Comparison of ENCODE assay signal across 9 cellular contexts in genomic region chr9:16030513-16031185, GRCh38.
DNase-seq lines count a peak whose midpoint lies in the region; ATAC-seq and TF ChIP-seq lines count a peak whose summit lies in the region.
"Had no signal": no experiment of that assay in that cellular context is flagged by ENCODE, and none has a peak within 500 bp of the region (broad histone marks: within the 10 kb centered on the region; RNA-seq: fewer than 3 reads in every experiment).

No MANE protein-coding gene starts in this region.

- no peak overlapping the region for H3K4ac ChIP-seq in mesenchymal stem cell (ENCODE audit: low read depth in 1 of 2, low read length in 2 of 2)

- no peak overlapping the region for H3K18ac ChIP-seq in mesenchymal stem cell (ENCODE audit: low read depth in 1 of 2, low read length in 2 of 2)

- H3K9ac ChIP-seq in mesenchymal stem cell (ENCODE audit: low read length) = no peak overlapping the region

- CTCF ChIA-PET in A673 (lab: Charles Lee) = no interaction called here

- H2AFZ ChIP-seq in mesenchymal stem cell (ENCODE audit: low read depth, low read length) = no peak overlapping the region

- 13% methylated on average over 8 of the region's 8 CpGs for WGBS in mesenchymal stem cell

- H3K36me3 ChIP-seq in A673 (ENCODE audit: insufficient read depth, low read length, poor library complexity, severe bottlenecking) = peaks cover 22% of the 10 kb centered on the region
- no peaks in the 10 kb centered on the region for H3K36me3 ChIP-seq in mesenchymal stem cell (ENCODE audit: control insufficient read depth in 1 of 2, insufficient read depth in 2 of 2, low read depth in 1 of 2, low read length in 2 of 2)
- H3K36me3 ChIP-seq: thoracic aorta had no signal

- no peaks in the 10 kb centered on the region for H3K79me1 ChIP-seq in mesenchymal stem cell (replicated peaks; ENCODE audit: low read length, poor library complexity, severe bottlenecking)

- DNase-seq in A673 (ENCODE audit: low spot score) = peak; percentile 14
- peak; percentile 54 to 82 for DNase-seq in SW 1271 (lab: John Stamatoyannopoulos, UW)
- peak; percentile 91 for DNase-seq in mesenchymal stem cell
- DNase-seq in Kasumi-1 (lab: John Stamatoyannopoulos, UW) = no peak
- DNase-seq in NCI-H1092 (lab: John Stamatoyannopoulos, UW) = no peak
- DNase-seq in stimulated activated CD4-positive, alpha-beta T cell treated with anti-CD3 and anti-CD28 coated beads, Interleukin-12 subunit alpha, Interleukin-12 subunit beta, amount 100 ng/mL, for 4 hours = no peak

- peak overlapping the region; percentile 38 for H2AK5ac ChIP-seq in mesenchymal stem cell (ENCODE audit: low read length, severe bottlenecking)

- H2BK5ac ChIP-seq in mesenchymal stem cell (ENCODE audit: low read depth, low read length, poor library complexity, severe bottlenecking) = peak overlapping the region; percentile 93

- no peak overlapping the region for H3K4me2 ChIP-seq in mesenchymal stem cell (ENCODE audit: low read length, poor library complexity, severe bottlenecking)

- no TSS peak for BruUV-seq in A673 (replicated peaks; lab: Mats Ljungman, UMichigan)

- H3K27me3 ChIP-seq in A673 (replicated peaks; ENCODE audit: insufficient read depth, low read depth, low read length, poor library complexity) (no peaks in the 10 kb centered on the region), mesenchymal stem cell (ENCODE audit: control insufficient read depth in 1 of 2, insufficient read depth in 1 of 2, low read length in 2 of 2) (no peaks in the 10 kb centered on the region)

- H2BK120ac ChIP-seq in mesenchymal stem cell (ENCODE audit: low read depth, low read length) = no peak overlapping the region

- H4K91ac ChIP-seq in mesenchymal stem cell (ENCODE audit: low read length) = no peak overlapping the region

- H3K27ac ChIP-seq in A673 (ENCODE audit: low read depth, low read length, poor library complexity, severe bottlenecking) (no peak overlapping the region), mesenchymal stem cell (ENCODE audit: low read length, poor library complexity, severe bottlenecking) (peak overlapping the region; percentile 88)
- H3K27ac ChIP-seq: thoracic aorta had no signal

- no peak overlapping the region for H3K23ac ChIP-seq in mesenchymal stem cell (ENCODE audit: low read length in 2 of 2)

- H3K4me1 ChIP-seq in A673 (ENCODE audit: insufficient read depth, low read length, poor library complexity, severe bottlenecking) = no peaks in the 10 kb centered on the region
- H3K4me1 ChIP-seq in mesenchymal stem cell (ENCODE audit: control insufficient read depth, insufficient read depth, low read depth, low read length) = peaks cover 13% of the 10 kb centered on the region

- peak; percentile 93 for ATAC-seq in GM18867 (IDR thresholded peaks at IDR 0.05; ENCODE audit: unreplicated experiment)
- ATAC-seq in HG03060 (IDR thresholded peaks at IDR 0.05; ENCODE audit: low read depth, unreplicated experiment) = peak; percentile 98

- no peak overlapping the region for H3K4me3 ChIP-seq in A673 (ENCODE audit: low read depth, low read length, poor library complexity, severe bottlenecking)
- H3K4me3 ChIP-seq in mesenchymal stem cell (ENCODE audit: insufficient read depth in 1 of 2, low read depth in 1 of 2, low read length in 2 of 2) = no peak overlapping the region
- H3K4me3 ChIP-seq: thoracic aorta had no signal

- no peak overlapping the region for H4K8ac ChIP-seq in mesenchymal stem cell (ENCODE audit: low read length)

- no peak overlapping the region for H3K14ac ChIP-seq in mesenchymal stem cell (ENCODE audit: low read length in 2 of 2)

- H3K9me3 ChIP-seq in A673 (ENCODE audit: low read depth, low read length, poor library complexity, severe bottlenecking) (no peaks in the 10 kb centered on the region), mesenchymal stem cell (ENCODE audit: control insufficient read depth, low read length) (peaks cover 6% of the 10 kb centered on the region)
- H3K9me3 ChIP-seq: thoracic aorta had no signal

- POLR2A ChIA-PET in A673 (lab: Charles Lee; ENCODE audit: low non-redundant PET) = no interaction called here

- peak overlapping the region in 1 of 2 experiments; percentile 4 for H2BK12ac ChIP-seq in mesenchymal stem cell (ENCODE audit: low read length in 2 of 2)

- H2BK15ac ChIP-seq in mesenchymal stem cell (ENCODE audit: low read depth, poor library complexity, severe bottlenecking) = peak overlapping the region; percentile 71

- no peak for TF ChIP-seq CTCF in A673 (conservative IDR thresholded peaks at IDR 0.05; ENCODE audit: low read depth, low read length)

- intact Hi-C loops in A673 (cut with micrococcal nuclease; ENCODE audit: unreplicated experiment) = no loop called here

Comparison
In these comparisons a context has a peak if more than half of its experiments do, and no peak if none do; other contexts are left out.
1. DNase-seq: peak in A673 (single experiment), SW 1271 (2 of 2) and mesenchymal stem cell (single experiment); none in Kasumi-1 (0 of 2), NCI-H1092 (single experiment) and stimulated activated CD4-positive, alpha-beta T cell treated with anti-CD3 and anti-CD28 coated beads, Interleukin-12 subunit alpha, Interleukin-12 subunit beta, amount 100 ng/mL, for 4 hours (single experiment).